Comparison of ENCODE assay signal across 20 cellular contexts in genomic region chr12:118098911-118099671, GRCh38. TPM values are rescaled to one million over a fixed set of nuclear protein-coding genes. Genes with fewer than 3 reads are reported as not detected.
DNase-seq lines count a peak whose midpoint lies in the region; ATAC-seq and TF ChIP-seq lines count a peak whose summit lies in the region.
"Had no signal": no experiment of that assay in that cellular context is flagged by ENCODE, and none has a peak within 500 bp of the region (broad histone marks: within the 10 kb centered on the region; RNA-seq: fewer than 3 reads in every experiment).

No MANE protein-coding gene starts in this region.

- no peaks in the 10 kb centered on the region for H3K9me3 ChIP-seq in mucosa of rectum (ENCODE audit: control insufficient read depth in 2 of 2, low read length in 2 of 2)
- H3K9me3 ChIP-seq: heart right ventricle, SJCRH30, upper lobe of left lung had no signal

- H3K27ac Mint-ChIP-seq in GM23338, result no peak overlapping the region
- H3K27ac Mint-ChIP-seq: memory B cell, nephron progenitor cell had no signal

- H3K27ac ChIP-seq in GM23338 (ENCODE audit: low read depth) (peak overlapping the region; percentile 81), mucosa of rectum (ENCODE audit: low read depth in 2 of 2, low read length in 2 of 2) (peak overlapping the region; percentile 71 to 81)
- H3K27ac ChIP-seq: heart right ventricle, SJCRH30, upper lobe of left lung had no signal

- H3K4me1 ChIP-seq in GM23338 (ENCODE audit: insufficient read depth), result peaks cover 18% of the 10 kb centered on the region
- H3K4me1 ChIP-seq in mucosa of rectum (ENCODE audit: control insufficient read depth in 2 of 2, insufficient read depth in 2 of 2, low read length in 2 of 2), result peaks cover 14 to 25% of the 10 kb centered on the region in 2 donors
- H3K4me1 ChIP-seq: SJCRH30 had no signal

- no peak overlapping the region for H2AFZ ChIP-seq in GM23338

- H3K4me3 ChIP-seq in GM23338, result no peak overlapping the region
- peak overlapping the region in 1 of 2 donors; percentile 44 for H3K4me3 ChIP-seq in mucosa of rectum (ENCODE audit: low read length in 2 of 2)
- H3K4me3 ChIP-seq: heart right ventricle, SJCRH30, upper lobe of left lung had no signal

- no peaks in the 10 kb centered on the region; the same call in 2 of the 3 replicates for H3K9me3 Mint-ChIP-seq in GM23338
- H3K9me3 Mint-ChIP-seq: memory B cell, nephron progenitor cell had no signal

- H3K27me3 ChIP-seq in GM23338 (ENCODE audit: insufficient read depth), result no peaks in the 10 kb centered on the region
- H3K27me3 ChIP-seq in mucosa of rectum (ENCODE audit: control insufficient read depth in 2 of 2, insufficient read depth in 2 of 2, low read length in 2 of 2), result no peaks in the 10 kb centered on the region
- H3K27me3 ChIP-seq: SJCRH30, upper lobe of left lung had no signal

- peaks cover 2% of the 10 kb centered on the region for H3K27me3 Mint-ChIP-seq in GM23338 (ENCODE audit: insufficient read depth, low read depth, poor library complexity)

- ATAC-seq in GM23338 (no peak), HG03135 (IDR thresholded peaks at IDR 0.05; ENCODE audit: unreplicated experiment) (no peak), HG02678 (IDR thresholded peaks at IDR 0.05; ENCODE audit: unreplicated experiment) (no peak)
- ATAC-seq: activated CD4-positive, CD25-positive, alpha-beta regulatory T cell treated with anti-CD3 and anti-CD28 coated beads, Interleukin-2, amount 50 U/mL, for 24 hours; heart right ventricle had no signal

- H3K9me2 ChIP-seq in GM23338 (ENCODE audit: insufficient read depth), result no peaks in the 10 kb centered on the region

- peaks cover 15% of the 10 kb centered on the region for H3K4me1 Mint-ChIP-seq in GM23338

- peak overlapping the region in 1 of 2 donors; percentile 26 for H3K9ac ChIP-seq in mucosa of rectum (ENCODE audit: low read depth in 1 of 2, low read length in 2 of 2)

- no peaks in the 10 kb centered on the region; the same call in none of the 2 replicates for H4K20me1 ChIP-seq in GM23338 (replicated peaks; ENCODE audit: insufficient read depth)

- H3K4me2 ChIP-seq in GM23338, result no peak overlapping the region

- H3F3A ChIP-seq in GM23338 (replicated peaks; ENCODE audit: low read depth), result peaks cover 5% of the 10 kb centered on the region; the same call in 1 of the 2 replicates

- DNase-seq in GM23338 (ENCODE audit: low spot score) (no peak), NCI-H146 (lab: John Stamatoyannopoulos, UW) (peak; percentile 84), NCI-H774 (lab: John Stamatoyannopoulos, UW) (peak; percentile 61), RPMI8226 (no peak)
- no peak for DNase-seq in activated CD4-positive, alpha-beta T cell treated with anti-CD3 and anti-CD28 coated beads for 1 hour
- DNase-seq: activated effector memory CD4-positive, alpha-beta T cell treated with Interleukin-2 at 50 U/mL for 16 hours; caudate nucleus; HCEC 1CT; heart right ventricle; islet precursor cell; nephron progenitor cell; stimulated activated CD4-positive, alpha-beta T cell treated with anti-CD3 and anti-CD28 coated beads, Interleukin-12 subunit alpha, Interleukin-12 subunit beta, amount 100 ng/mL, for 4 hours; stimulated activated naive CD4-positive, alpha-beta T cell; upper lobe of left lung had no signal

- H3K36me3 ChIP-seq in GM23338 (ENCODE audit: insufficient read depth), result peaks cover 21% of the 10 kb centered on the region
- H3K36me3 ChIP-seq in mucosa of rectum (ENCODE audit: control insufficient read depth in 2 of 2, insufficient read depth in 2 of 2, low read length in 2 of 2), result peaks cover 4% of the 10 kb centered on the region in 2 donors
- H3K36me3 ChIP-seq: SJCRH30 had no signal

- peaks cover 43% of the 10 kb centered on the region for H3K36me3 Mint-ChIP-seq in GM23338 (ENCODE audit: low read depth)
- H3K36me3 Mint-ChIP-seq: memory B cell had no signal

- H3K79me2 ChIP-seq in GM23338 (replicated peaks; ENCODE audit: insufficient read depth), result peaks cover 83% of the 10 kb centered on the region

- no peak for TF ChIP-seq CTCF in GM23338 (conservative IDR thresholded peaks at IDR 0.05; ENCODE audit: low read depth in 2 of 2)

- no peak overlapping the region for H3K4me3 Mint-ChIP-seq in GM23338
- H3K4me3 Mint-ChIP-seq: memory B cell, nephron progenitor cell had no signal

TF ChIP-seq in GM23338, 12 proteins besides CTCF, POLR2A, EP300 and RAD21:
- TF ChIP-seq, protein P1, sequence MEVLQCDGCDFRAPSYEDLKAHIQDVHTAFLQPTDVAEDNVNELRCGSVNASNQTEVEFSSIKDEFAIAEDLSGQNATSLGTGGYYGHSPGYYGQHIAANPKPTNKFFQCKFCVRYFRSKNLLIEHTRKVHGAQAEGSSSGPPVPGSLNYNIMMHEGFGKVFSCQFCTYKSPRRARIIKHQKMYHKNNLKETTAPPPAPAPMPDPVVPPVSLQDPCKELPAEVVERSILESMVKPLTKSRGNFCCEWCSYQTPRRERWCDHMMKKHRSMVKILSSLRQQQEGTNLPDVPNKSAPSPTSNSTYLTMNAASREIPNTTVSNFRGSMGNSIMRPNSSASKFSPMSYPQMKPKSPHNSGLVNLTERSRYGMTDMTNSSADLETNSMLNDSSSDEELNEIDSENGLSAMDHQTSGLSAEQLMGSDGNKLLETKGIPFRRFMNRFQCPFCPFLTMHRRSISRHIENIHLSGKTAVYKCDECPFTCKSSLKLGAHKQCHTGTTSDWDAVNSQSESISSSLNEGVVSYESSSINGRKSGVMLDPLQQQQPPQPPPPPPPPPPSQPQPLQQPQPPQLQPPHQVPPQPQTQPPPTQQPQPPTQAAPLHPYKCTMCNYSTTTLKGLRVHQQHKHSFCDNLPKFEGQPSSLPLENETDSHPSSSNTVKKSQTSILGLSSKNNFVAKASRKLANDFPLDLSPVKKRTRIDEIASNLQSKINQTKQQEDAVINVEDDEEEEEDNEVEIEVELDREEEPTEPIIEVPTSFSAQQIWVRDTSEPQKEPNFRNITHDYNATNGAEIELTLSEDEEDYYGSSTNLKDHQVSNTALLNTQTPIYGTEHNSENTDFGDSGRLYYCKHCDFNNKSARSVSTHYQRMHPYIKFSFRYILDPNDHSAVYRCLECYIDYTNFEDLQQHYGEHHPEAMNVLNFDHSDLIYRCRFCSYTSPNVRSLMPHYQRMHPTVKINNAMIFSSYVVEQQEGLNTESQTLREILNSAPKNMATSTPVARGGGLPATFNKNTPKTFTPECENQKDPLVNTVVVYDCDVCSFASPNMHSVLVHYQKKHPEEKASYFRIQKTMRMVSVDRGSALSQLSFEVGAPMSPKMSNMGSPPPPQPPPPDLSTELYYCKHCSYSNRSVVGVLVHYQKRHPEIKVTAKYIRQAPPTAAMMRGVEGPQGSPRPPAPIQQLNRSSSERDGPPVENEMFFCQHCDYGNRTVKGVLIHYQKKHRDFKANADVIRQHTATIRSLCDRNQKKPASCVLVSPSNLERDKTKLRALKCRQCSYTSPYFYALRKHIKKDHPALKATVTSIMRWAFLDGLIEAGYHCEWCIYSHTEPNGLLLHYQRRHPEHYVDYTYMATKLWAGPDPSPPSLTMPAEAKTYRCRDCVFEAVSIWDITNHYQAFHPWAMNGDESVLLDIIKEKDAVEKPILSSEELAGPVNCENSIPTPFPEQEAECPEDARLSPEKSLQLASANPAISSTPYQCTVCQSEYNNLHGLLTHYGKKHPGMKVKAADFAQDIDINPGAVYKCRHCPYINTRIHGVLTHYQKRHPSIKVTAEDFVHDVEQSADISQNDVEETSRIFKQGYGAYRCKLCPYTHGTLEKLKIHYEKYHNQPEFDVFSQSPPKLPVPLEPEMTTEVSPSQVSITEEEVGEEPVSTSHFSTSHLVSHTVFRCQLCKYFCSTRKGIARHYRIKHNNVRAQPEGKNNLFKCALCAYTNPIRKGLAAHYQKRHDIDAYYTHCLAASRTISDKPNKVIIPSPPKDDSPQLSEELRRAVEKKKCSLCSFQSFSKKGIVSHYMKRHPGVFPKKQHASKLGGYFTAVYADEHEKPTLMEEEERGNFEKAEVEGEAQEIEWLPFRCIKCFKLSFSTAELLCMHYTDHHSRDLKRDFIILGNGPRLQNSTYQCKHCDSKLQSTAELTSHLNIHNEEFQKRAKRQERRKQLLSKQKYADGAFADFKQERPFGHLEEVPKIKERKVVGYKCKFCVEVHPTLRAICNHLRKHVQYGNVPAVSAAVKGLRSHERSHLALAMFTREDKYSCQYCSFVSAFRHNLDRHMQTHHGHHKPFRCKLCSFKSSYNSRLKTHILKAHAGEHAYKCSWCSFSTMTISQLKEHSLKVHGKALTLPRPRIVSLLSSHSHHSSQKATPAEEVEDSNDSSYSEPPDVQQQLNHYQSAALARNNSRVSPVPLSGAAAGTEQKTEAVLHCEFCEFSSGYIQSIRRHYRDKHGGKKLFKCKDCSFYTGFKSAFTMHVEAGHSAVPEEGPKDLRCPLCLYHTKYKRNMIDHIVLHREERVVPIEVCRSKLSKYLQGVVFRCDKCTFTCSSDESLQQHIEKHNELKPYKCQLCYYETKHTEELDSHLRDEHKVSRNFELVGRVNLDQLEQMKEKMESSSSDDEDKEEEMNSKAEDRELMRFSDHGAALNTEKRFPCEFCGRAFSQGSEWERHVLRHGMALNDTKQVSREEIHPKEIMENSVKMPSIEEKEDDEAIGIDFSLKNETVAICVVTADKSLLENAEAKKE (CRISPR knock-in tag; IDR thresholded peaks at IDR 0.05), result no peak
- TF ChIP-seq ZNF114 (CRISPR knock-in tag; IDR thresholded peaks at IDR 0.05), result no peak
- no peak for TF ChIP-seq NANOG (IDR thresholded peaks at IDR 0.05; ENCODE audit: borderline replicate concordance)

RNA-seq across cellular contexts. Expression of gene VSIG10, which starts 4.7 kb away (rescaled TPM):
- 87.5 and 98.5 TPM in 2 replicates for total RNA-seq in GM23338 (2014; rRNA removed; shearing (Covaris generic))
- 48.1 and 52.1 TPM in 2 replicates for polyA plus RNA-seq in GM23338 (2016; fragmentation: Nextera tagmentation; extraction: Ambion mirVana)

RNA-seq across cellular contexts. Expression of gene PEBP1, which starts 36.8 kb away (rescaled TPM):
- 442 and 453 TPM in 2 replicates for total RNA-seq in GM23338 (2014; rRNA removed; shearing (Covaris generic))
- polyA plus RNA-seq in GM23338 (2016; fragmentation: Nextera tagmentation; extraction: Ambion mirVana), result 819 and 844 TPM in 2 replicates

RNA-seq across cellular contexts. Expression of gene WSB2, which starts 38.1 kb away (rescaled TPM):
- total RNA-seq in GM23338 (2014; rRNA removed; shearing (Covaris generic)), result 53.2 and 60.8 TPM in 2 replicates
- polyA plus RNA-seq in GM23338 (2016; fragmentation: Nextera tagmentation; extraction: Ambion mirVana), result 36.6 and 38.8 TPM in 2 replicates

Comparison
In these comparisons a context has a peak if more than half of its experiments do, and no peak if none do; other contexts are left out.
1. DNase-seq: peak in NCI-H146 (single experiment) and NCI-H774 (single experiment); none in GM23338 (single experiment), activated CD4-positive, alpha-beta T cell treated with anti-CD3 and anti-CD28 coated beads for 1 hour (single experiment) and RPMI8226 (single experiment).